ENCODE assay signal across 8 cellular contexts in genomic region chr1:197868751-197869501, GRCh38. TPM values are rescaled to one million over a fixed set of nuclear protein-coding genes. Genes with fewer than 3 reads are reported as not detected.
DNase-seq lines count a peak whose midpoint lies in the region; ATAC-seq and TF ChIP-seq lines count a peak whose summit lies in the region.

No MANE protein-coding gene starts in this region.

- ATAC-seq in GM18873 (IDR thresholded peaks at IDR 0.05; ENCODE audit: low FRiP score, unreplicated experiment), result peak; percentile 91
- ATAC-seq in HG03135 (IDR thresholded peaks at IDR 0.05; ENCODE audit: unreplicated experiment), result peak; percentile 71
- ATAC-seq in sciatic nerve, result peak; percentile 83

- intact Hi-C loops in sciatic nerve (cut with DNase I), result no loop called here

- H3K27ac ChIP-seq in cardiac muscle cell, result no peak overlapping the region

- H3K27me3 ChIP-seq in cardiac muscle cell, result no peaks in the 10 kb centered on the region

- DNase-seq in COR-L47 (lab: John Stamatoyannopoulos, UW) (peak; percentile 1), NCI-H82 treated with DMSO at 0.1 percent for 48 hours (lab: John Stamatoyannopoulos, UW; ENCODE audit: unreplicated experiment) (peak; percentile 56), cardiac muscle cell (ENCODE audit: low read depth in 1 of 2, low spot score in 1 of 2) (peak; percentile 54 to 76), sciatic nerve (ENCODE audit: low spot score) (no peak), NCI-H774 (lab: John Stamatoyannopoulos, UW) (no peak)
- DNase-seq in activated naive CD4-positive, alpha-beta T cell treated with Interleukin-2 at 50 U/mL for 16 hours, result peak; percentile 21

- H3K4me3 ChIP-seq in cardiac muscle cell, result no peak overlapping the region

- H3K9me3 ChIP-seq in cardiac muscle cell (ENCODE audit: low read depth), result no peaks in the 10 kb centered on the region

- TF ChIP-seq CTCF in cardiac muscle cell (IDR thresholded peaks at IDR 0.05; ENCODE audit: low read depth, low read length), result peak; percentile 66

- no peaks in the 10 kb centered on the region for H3K4me1 ChIP-seq in cardiac muscle cell (ENCODE audit: low read depth)

- H3K36me3 ChIP-seq in cardiac muscle cell, result no peaks in the 10 kb centered on the region

RNA-seq across cellular contexts. Expression of gene C1orf53, which starts 33.5 kb away (rescaled TPM):
- total RNA-seq in cardiac muscle cell (4.3 and 12.0 TPM in 2 replicates), sciatic nerve (1.3 TPM)
- polyA plus RNA-seq in cardiac muscle cell, result 1.6 and 9.2 TPM in 2 replicates

RNA-seq across cellular contexts. Expression of gene LHX9, which starts 48.2 kb away (rescaled TPM):
- 0.04 TPM in 1 of 2 replicates, not detected in the other for total RNA-seq in cardiac muscle cell
- polyA plus RNA-seq in cardiac muscle cell, result 0.02 TPM in 1 of 2 replicates, not detected in the other
- 0.45 TPM for total RNA-seq in sciatic nerve

Comparison
In these comparisons a context has a peak if more than half of its experiments do, and no peak if none do; other contexts are left out.
1. DNase-seq: peak in COR-L47 (single experiment), NCI-H82 treated with DMSO at 0.1 percent for 48 hours (single experiment), activated naive CD4-positive, alpha-beta T cell treated with Interleukin-2 at 50 U/mL for 16 hours (single experiment) and cardiac muscle cell (2 of 2); none in sciatic nerve (single experiment) and NCI-H774 (single experiment).
2. Peak in every context shown above with its lines, with median percentiles within 50 percentile points of each other: ATAC-seq.